13 cellular contexts compared by ENCODE assay signal in genomic region chr12:54127538-54128259, GRCh38.
A peak's percentile ranks its signal among the peaks of the same experiment; 100 is the strongest.
DNase-seq lines count a peak whose midpoint lies in the region; ATAC-seq and TF ChIP-seq lines count a peak whose summit lies in the region.
"Had no signal": no experiment of that assay in that cellular context is flagged by ENCODE, and none has a peak within 500 bp of the region (broad histone marks: within the 10 kb centered on the region; RNA-seq: fewer than 3 reads in every experiment).

No MANE protein-coding gene starts in this region.

- POLR2A ChIA-PET in SK-N-SH (lab: Yijun Ruan, JAX) (interaction anchor here (0.9 kb wide), 1 partner anchor 61 kb away, joined by 3 read pairs; the partner anchor contains the start of gene SMUG1), PC-9 (lab: Charles Lee; ENCODE audit: unreplicated experiment) (no interaction called here)

- TF ChIP-seq POLR2A in esophagus muscularis mucosa (IDR thresholded peaks at IDR 0.05; ENCODE audit: low read depth) (no peak), tibial nerve (IDR thresholded peaks at IDR 0.05) (no peak)

- H3K27ac ChIP-seq in SK-N-SH (ENCODE audit: low read depth in 2 of 2, low read length in 1 of 2) (no peak overlapping the region; a peak in 1 of 4 replicates), esophagus muscularis mucosa (replicated peaks in 1 of 4) (peak overlapping the region; percentile 81 to 87 (median 84)), tibial nerve (peak overlapping the region; percentile 79 to 95 (median 89)), PC-9 (no peak overlapping the region)
- H3K27ac ChIP-seq: 22Rv1 had no signal

- BruUV-seq in PC-9 (replicated peaks; lab: Mats Ljungman, UMichigan), result no TSS peak

- TF ChIP-seq CTCF in SK-N-SH (IDR thresholded peaks at IDR 0.05) (no peak), esophagus muscularis mucosa (IDR thresholded peaks at IDR 0.05) (no peak), neural crest cell (conservative IDR thresholded peaks at IDR 0.05) (no peak), tibial nerve (IDR thresholded peaks at IDR 0.05) (no peak), PC-9 (conservative IDR thresholded peaks at IDR 0.05) (no peak)

- H3K4me1 Mint-ChIP-seq in neural crest cell, result peaks cover 21% of the 10 kb centered on the region
- peaks cover 14% of the 10 kb centered on the region in 2 donors for H3K4me1 Mint-ChIP-seq in immature natural killer cell

- intact Hi-C loops in esophagus muscularis mucosa (cut with DNase I) (loop anchor here (5.0 kb wide), 2 partner anchors 65 to 95 kb away; partner anchors contain the start of gene HOXC5), PC-9 (cut with micrococcal nuclease; ENCODE audit: unreplicated experiment) (no loop called here)

- no peak for TF ChIP-seq EP300 in SK-N-SH (IDR thresholded peaks at IDR 0.05; ENCODE audit: borderline replicate concordance in 1 of 2, low read depth in 1 of 2, low read length in 1 of 2)
- no peak for TF ChIP-seq EP300 in esophagus muscularis mucosa (IDR thresholded peaks at IDR 0.05)
- no peak for TF ChIP-seq EP300 in tibial nerve (IDR thresholded peaks at IDR 0.05)

- H3K79me2 ChIP-seq in SK-N-SH (ENCODE audit: insufficient read depth) (peaks cover 15% of the 10 kb centered on the region; the same call in 1 of the 2 replicates), PC-9 (ENCODE audit: low read depth) (no peaks in the 10 kb centered on the region)

- H3K36me3 ChIP-seq in SK-N-SH (replicated peaks in 1 of 2; ENCODE audit: control insufficient read depth in 1 of 2, insufficient read depth in 2 of 2, low read length in 1 of 2), result peaks cover 0 to 7% of the 10 kb centered on the region in 2 experiments
- H3K36me3 ChIP-seq in esophagus muscularis mucosa, result peaks cover 0 to 25% (median 0%) of the 10 kb centered on the region in 4 donors
- H3K36me3 ChIP-seq in tibial nerve, result peaks cover 0 to 21% (median 0%) of the 10 kb centered on the region in 3 donors
- H3K36me3 ChIP-seq in PC-9 (ENCODE audit: low read depth), result no peaks in the 10 kb centered on the region

- CTCF ChIA-PET in SK-N-SH (lab: Yijun Ruan, JAX), result interaction anchor here (1.0 to 2.7 kb wide), 5 partner anchors 64 to 143 kb away, joined by 3 to 15 read pairs (median 4); partner anchors contain the start of genes HOXC10 and HOXC5
- CTCF ChIA-PET in PC-9 (lab: Charles Lee), result no interaction called here

- peak overlapping the region; percentile 98 for H2AFZ ChIP-seq in SK-N-SH (ENCODE audit: low read depth)
- no peak overlapping the region for H2AFZ ChIP-seq in PC-9

- TF ChIP-seq RAD21 in SK-N-SH (IDR thresholded peaks at IDR 0.05; ENCODE audit: low read length), result no peak

- H3K9me3 Mint-ChIP-seq in neural crest cell (no peaks in the 10 kb centered on the region), immature natural killer cell (no peaks in the 10 kb centered on the region)
- H3K9me3 Mint-ChIP-seq: activated T-cell treated with anti-CD3 and anti-CD28 coated beads, Interleukin-2, amount 50 U/mL, for 24 hours had no signal

- H3K4me1 ChIP-seq in SK-N-SH (ENCODE audit: control insufficient read depth in 1 of 2, insufficient read depth in 2 of 2, low read depth in 1 of 2, low read length in 1 of 2) (peaks cover 7 to 18% of the 10 kb centered on the region in 2 experiments; a peak in 3 of 4 replicates), esophagus muscularis mucosa (peaks cover 10 to 55% (median 50%) of the 10 kb centered on the region in 4 donors), tibial nerve (peaks cover 0 to 68% (median 13%) of the 10 kb centered on the region in 4 donors), PC-9 (replicated peaks; ENCODE audit: insufficient read depth) (no peaks in the 10 kb centered on the region)

- no peaks in the 10 kb centered on the region for H3K9me2 ChIP-seq in SK-N-SH
- no peaks in the 10 kb centered on the region for H3K9me2 ChIP-seq in PC-9 (ENCODE audit: insufficient read depth)

- H3K27me3 Mint-ChIP-seq in neural crest cell (ENCODE audit: low read depth), result peaks cover 100% of the 10 kb centered on the region
- H3K27me3 Mint-ChIP-seq in immature natural killer cell (ENCODE audit: low read depth in 3 of 3), result peaks cover 13 to 38% (median 24%) of the 10 kb centered on the region in 3 donors

- H3F3A ChIP-seq in SK-N-SH (replicated peaks; ENCODE audit: insufficient read depth) (no peaks in the 10 kb centered on the region), PC-9 (ENCODE audit: insufficient read depth, low read depth) (no peaks in the 10 kb centered on the region)

- 97% methylated on average over 16 of the region's 19 CpGs for WGBS in SK-N-SH (ENCODE audit: low lambda C conversion rate)
- WGBS in esophagus muscularis mucosa, result 79% methylated on average over 14 of the region's 19 CpGs
- 50% methylated on average over 14 to 16 of the region's 19 CpGs for WGBS in tibial nerve, 2 donors

- H4K20me1 ChIP-seq in SK-N-SH (ENCODE audit: insufficient read depth) (no peaks in the 10 kb centered on the region), PC-9 (ENCODE audit: insufficient read depth) (no peaks in the 10 kb centered on the region)

- no peak for DNase-seq in SK-N-SH
- DNase-seq in esophagus muscularis mucosa (ENCODE audit: extremely low spot score), result no peak
- no peak for DNase-seq in neural crest cell (ENCODE audit: low read depth, low spot score)
- DNase-seq in tibial nerve (ENCODE audit: low spot score in 2 of 2), result no peak
- DNase-seq in PC-9, result no peak
- DNase-seq in NCI-H446 treated with DMSO at 0.1 percent for 48 hours (lab: John Stamatoyannopoulos, UW), result no peak
- DNase-seq in immature natural killer cell, result no peak
- DNase-seq: activated T-cell treated with anti-CD3 and anti-CD28 coated beads, Interleukin-2, amount 50 U/mL, for 24 hours; DMS79; NCI-H1105 treated with DMSO at 0.1 percent for 48 hours; NCI-H510A had no signal

- H3K9ac ChIP-seq in SK-N-SH, result peak overlapping the region; percentile 70

- H3K36me3 Mint-ChIP-seq in neural crest cell (ENCODE audit: low read depth) (no peaks in the 10 kb centered on the region), immature natural killer cell (peaks cover 0 to 10% (median 3%) of the 10 kb centered on the region in 3 donors)

- H3K4me3 ChIP-seq in SK-N-SH (ENCODE audit: low read depth in 2 of 2, low read length in 1 of 2), result peak overlapping the region; percentile 84 to 87
- peak overlapping the region; percentile 64 to 93 (median 70) for H3K4me3 ChIP-seq in esophagus muscularis mucosa
- H3K4me3 ChIP-seq in tibial nerve, result peak overlapping the region; percentile 42 to 92 (median 78)
- no peak overlapping the region for H3K4me3 ChIP-seq in PC-9

- H3K9me3 ChIP-seq in SK-N-SH, result no peaks in the 10 kb centered on the region
- no peaks in the 10 kb centered on the region for H3K9me3 ChIP-seq in esophagus muscularis mucosa
- no peaks in the 10 kb centered on the region for H3K9me3 ChIP-seq in tibial nerve
- no peaks in the 10 kb centered on the region for H3K9me3 ChIP-seq in PC-9 (ENCODE audit: insufficient read depth, low read depth)

- no peak for ATAC-seq in SK-N-SH treated with all-trans-retinoic acid at 6 μM for 48 hours

- H3K27ac Mint-ChIP-seq in neural crest cell (ENCODE audit: unreplicated experiment), result no peak overlapping the region
- H3K27ac Mint-ChIP-seq in immature natural killer cell, result no peak overlapping the region
- H3K27ac Mint-ChIP-seq: activated T-cell treated with anti-CD3 and anti-CD28 coated beads, Interleukin-2, amount 50 U/mL, for 24 hours had no signal

- H3K4me3 Mint-ChIP-seq in neural crest cell, result peak overlapping the region; percentile 85
- H3K4me3 Mint-ChIP-seq in immature natural killer cell, result no peak overlapping the region

- H3K27me3 ChIP-seq in SK-N-SH (ENCODE audit: insufficient read depth) (no peaks in the 10 kb centered on the region), esophagus muscularis mucosa (no peaks in the 10 kb centered on the region), tibial nerve (no peaks in the 10 kb centered on the region), PC-9 (ENCODE audit: insufficient read depth, low read depth) (peaks cover 5% of the 10 kb centered on the region; the same call in 1 of the 2 replicates)

- H3K4me2 ChIP-seq in SK-N-SH (peak overlapping the region; percentile 87), PC-9 (no peak overlapping the region)

TF ChIP-seq in SK-N-SH, 30 proteins besides CTCF, POLR2A, EP300 and RAD21 (continues in another document):
- TF ChIP-seq RFX5 (IDR thresholded peaks at IDR 0.05; ENCODE audit: low read length) (no peak), USF1 (IDR thresholded peaks at IDR 0.05; ENCODE audit: borderline replicate concordance, low read depth) (no peak), POLR2AphosphoS5 (IDR thresholded peaks at IDR 0.05; ENCODE audit: low read depth, low read length) (no peak), MXI1 (IDR thresholded peaks at IDR 0.05; ENCODE audit: low read depth, low read length) (no peak)

TF ChIP-seq in SK-N-SH treated with all-trans-retinoic acid at 6 μM for 48 hours, 23 proteins besides CTCF, POLR2A, EP300 and RAD21:
- no peak for TF ChIP-seq ARNTL (CRISPR knock-in tag; IDR thresholded peaks at IDR 0.05; ENCODE audit: borderline replicate concordance, low read depth)
- no peak for TF ChIP-seq ESRRG (CRISPR knock-in tag; IDR thresholded peaks at IDR 0.05)
- TF ChIP-seq PPARA (CRISPR knock-in tag; IDR thresholded peaks at IDR 0.05; ENCODE audit: borderline replicate concordance), result no peak
- TF ChIP-seq ZNF8 (CRISPR knock-in tag; IDR thresholded peaks at IDR 0.05), result no peak
- TF ChIP-seq ISL1 (CRISPR knock-in tag; IDR thresholded peaks at IDR 0.05), result no peak
- no peak for TF ChIP-seq SNAI2 (CRISPR knock-in tag; IDR thresholded peaks at IDR 0.05)
- TF ChIP-seq POU6F1 (CRISPR knock-in tag; IDR thresholded peaks at IDR 0.05; ENCODE audit: borderline replicate concordance, low read depth), result no peak
- TF ChIP-seq ZFP3 (CRISPR knock-in tag; IDR thresholded peaks at IDR 0.05), result no peak
- no peak for TF ChIP-seq ZFP30 (CRISPR knock-in tag; IDR thresholded peaks at IDR 0.05)
- no peak for TF ChIP-seq CSDC2 (CRISPR knock-in tag; IDR thresholded peaks at IDR 0.05)
- TF ChIP-seq ZC3H10 (CRISPR knock-in tag; IDR thresholded peaks at IDR 0.05), result no peak

Comparison
In these comparisons a context has a peak if more than half of its experiments do, and no peak if none do; other contexts are left out.
1. H3K27ac ChIP-seq: peak in esophagus muscularis mucosa (4 of 4) and tibial nerve (4 of 4); none in SK-N-SH (0 of 2) and PC-9 (single experiment).